ENCODE assay signal across 26 cellular contexts in the genomic region with DNA sequence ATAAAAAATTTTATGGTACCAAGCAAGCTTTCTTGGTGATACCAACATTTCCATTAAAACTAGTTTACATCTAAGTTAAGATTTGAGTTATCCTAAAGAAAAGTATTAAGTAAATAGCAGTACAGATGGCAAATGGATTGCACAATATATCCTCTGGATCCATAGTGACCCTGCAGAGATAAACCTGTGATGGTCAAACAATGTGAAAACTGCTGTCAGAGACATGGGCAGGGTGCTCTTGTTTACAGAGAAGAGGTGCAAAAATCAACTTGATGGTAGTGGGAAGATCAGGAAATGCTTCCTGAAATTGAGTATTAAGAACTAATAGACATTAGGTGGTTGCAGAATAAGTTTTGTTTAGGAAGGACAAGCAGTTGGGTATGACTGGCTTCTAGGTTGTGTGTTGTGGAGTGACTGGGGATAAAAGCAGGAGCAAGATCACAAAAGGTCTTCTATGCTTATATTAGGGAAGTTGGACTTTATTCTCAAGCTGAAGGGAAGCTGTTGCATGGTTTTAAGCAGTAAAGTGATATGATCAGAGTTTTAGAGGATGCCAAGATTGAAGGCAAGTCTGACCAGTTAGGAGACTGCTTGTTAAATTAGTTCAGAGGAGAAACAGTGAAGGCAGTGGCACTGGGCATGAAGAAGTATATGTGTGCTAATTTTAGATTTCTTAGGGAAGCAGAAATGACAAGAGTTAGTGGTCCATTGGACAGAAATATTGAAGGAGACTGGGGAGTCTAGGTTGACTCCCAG. TPM values are rescaled to one million over a fixed set of nuclear protein-coding genes. Genes with fewer than 3 reads are reported as not detected.
DNase-seq lines count a peak whose midpoint lies in the region; ATAC-seq, FAIRE-seq and TF ChIP-seq lines count a peak whose summit lies in the region.
"Had no signal": no experiment of that assay in that cellular context is flagged by ENCODE, and none has a peak within 500 bp of the region (broad histone marks: within the 10 kb centered on the region; RNA-seq: fewer than 3 reads in every experiment).

No MANE protein-coding gene starts in this region.

- H3K36me3 Mint-ChIP-seq in T-helper 17 cell (ENCODE audit: low read depth): peaks cover 2% of the 10 kb centered on the region
- H3K36me3 Mint-ChIP-seq in immature natural killer cell: no peaks in the 10 kb centered on the region

- TF ChIP-seq CTCF in 22Rv1 (IDR thresholded peaks at IDR 0.05) (no peak), HepG2 (CRISPR knock-in tag; IDR thresholded peaks at IDR 0.05) (no peak)

- H3K27ac ChIP-seq in 22Rv1: 0 out of 2 replicates have a peak overlapping the region, but pooled peaks have one; percentile 2
- H3K27ac ChIP-seq in HepG2 (ENCODE audit: extremely low read length, insufficient read depth, low read length): peak overlapping the region; percentile 58
- no peak overlapping the region for H3K27ac ChIP-seq in effector memory CD4-positive, alpha-beta T cell (ENCODE audit: insufficient read depth, low read length, poor library complexity, severe bottlenecking)
- H3K27ac ChIP-seq: dorsolateral prefrontal cortex, epithelial cell of prostate, SK-N-MC, suprapubic skin had no signal

- no peak for TF ChIP-seq POLR2A in HepG2 (IDR thresholded peaks at IDR 0.05; ENCODE audit: insufficient read depth in 1 of 2, low read depth in 2 of 2, low read length in 2 of 2)

- no peaks in the 10 kb centered on the region for H3K27me3 ChIP-seq in HepG2 (ENCODE audit: control insufficient read depth in 1 of 2, insufficient read depth in 2 of 2, low read length in 2 of 2)
- no peaks in the 10 kb centered on the region for H3K27me3 ChIP-seq in effector memory CD4-positive, alpha-beta T cell (replicated peaks; ENCODE audit: control insufficient read depth, insufficient read depth, low read length, poor library complexity, severe bottlenecking)
- H3K27me3 ChIP-seq in H7 (ENCODE audit: control insufficient read depth, insufficient read depth, low read length): no peaks in the 10 kb centered on the region
- H3K27me3 ChIP-seq: dorsolateral prefrontal cortex, heart left ventricle, suprapubic skin had no signal

- TF ChIP-seq RAD21 in HepG2 (CRISPR knock-in tag; IDR thresholded peaks at IDR 0.05): no peak

- peak; percentile 78 for FAIRE-seq in HepG2 (lab: Jason Lieb, UNC)
- FAIRE-seq: urothelium cell line had no signal

- BruUV-seq in HepG2 (replicated peaks; lab: Mats Ljungman, UMichigan): TSS peak; percentile 4

- intact Hi-C loops in HepG2 (cut with micrococcal nuclease; ENCODE audit: unreplicated experiment): loop anchor here (2.0 to 5.0 kb wide), 2 partner anchors 34 to 74 kb away; no protein-coding TSS in a partner anchor

- H3K9ac ChIP-seq in HepG2 (ENCODE audit: insufficient read depth, low read depth, low read length): no peak overlapping the region

- no peak overlapping the region for H3K4me3 Mint-ChIP-seq in T-helper 17 cell
- no peak overlapping the region for H3K4me3 Mint-ChIP-seq in immature natural killer cell
- H3K4me3 Mint-ChIP-seq: activated naive CD4-positive, alpha-beta T cell treated with anti-CD3 and anti-CD28 coated beads, Interleukin-2, amount 10 ng/mL, durations not matched to agents 7 days and 5 days; activated T-cell treated with anti-CD3 and anti-CD28 coated beads, Interleukin-2, amount 50 U/mL, for 4 hours had no signal

- no peak for ATAC-seq in T-helper 17 cell
- peak; percentile 97 for ATAC-seq in HepG2
- ATAC-seq: activated T-cell treated with anti-CD3 and anti-CD28 coated beads, Interleukin-2, amount 50 U/mL, for 4 hours had no signal

- CTCF ChIA-PET in HepG2 (lab: Yijun Ruan, JAX; ENCODE audit: low intra/inter-chr PET ratio, low total read pairs): no interaction called here

- peak overlapping the region; percentile 54 for H3K4me2 ChIP-seq in HepG2 (ENCODE audit: low read depth, low read length)

- peaks cover 0 to 7% of the 10 kb centered on the region in 2 experiments; a peak in 2 of 5 replicates for H3K36me3 ChIP-seq in HepG2 (replicated peaks in 1 of 2; ENCODE audit: control insufficient read depth in 1 of 2, insufficient read depth in 2 of 2, low read length in 2 of 2)
- H3K36me3 ChIP-seq in effector memory CD4-positive, alpha-beta T cell (ENCODE audit: control insufficient read depth, insufficient read depth, low read length): no peaks in the 10 kb centered on the region
- no peaks in the 10 kb centered on the region for H3K36me3 ChIP-seq in H7 (replicated peaks; ENCODE audit: control insufficient read depth, insufficient read depth, low read length)
- H3K36me3 ChIP-seq: suprapubic skin had no signal

- DNase-seq in GF-D8 (lab: John Stamatoyannopoulos, UW) (peak; percentile 36), T-helper 17 cell (no peak), HepG2 (ENCODE audit: low spot score) (peak; percentile 89), immature natural killer cell (no peak), NCI-H2227 treated with DMSO at 0.1 percent for 48 hours (lab: John Stamatoyannopoulos, UW) (no peak), H7 (no peak)
- no peak for DNase-seq in effector memory CD4-positive, alpha-beta T cell
- DNase-seq: activated CD4-positive, CD25-positive, alpha-beta regulatory T cell treated with anti-CD3 and anti-CD28 coated beads, Interleukin-2, amount 50 U/mL, for 72 hours; activated CD8-positive, alpha-beta memory T cell treated with anti-CD3 and anti-CD28 coated beads for 24 hours; activated naive CD4-positive, alpha-beta T cell treated with anti-CD3 and anti-CD28 coated beads, Interleukin-2, amount 10 ng/mL, durations not matched to agents 7 days and 5 days; activated T-cell treated with anti-CD3 and anti-CD28 coated beads, Interleukin-2, amount 50 U/mL, for 4 hours; aorta; central memory CD4-positive, alpha-beta T cell; DMS 273 treated with DMSO at 0.1 percent for 48 hours; dorsolateral prefrontal cortex; heart left ventricle; NCI-H1105 treated with DMSO at 0.1 percent for 48 hours; NCI-H2029 treated with DMSO at 0.1 percent for 48 hours; NCI-H510A had no signal

- peaks cover 95% of the 10 kb centered on the region for H3K79me2 ChIP-seq in HepG2 (ENCODE audit: insufficient read depth, low read length)

- in situ Hi-C loops in HepG2 (cut with HindIII; ENCODE audit: extremely low pct_ligation_motif_present, low pct_unique_long_range_greater_than_20kb): no loop called here

- peaks cover 60% of the 10 kb centered on the region for H3K4me1 ChIP-seq in HepG2 (ENCODE audit: insufficient read depth, low read length)
- no peaks in the 10 kb centered on the region for H3K4me1 ChIP-seq in effector memory CD4-positive, alpha-beta T cell (ENCODE audit: control insufficient read depth, insufficient read depth, low read length, poor library complexity, severe bottlenecking)
- H3K4me1 ChIP-seq: HAP-1 had no signal

- peaks cover 62% of the 10 kb centered on the region for H4K20me1 ChIP-seq in HepG2 (ENCODE audit: insufficient read depth, low read length)

- H2AFZ ChIP-seq in HepG2 (ENCODE audit: low read length): no peak overlapping the region

- H3K27ac Mint-ChIP-seq in T-helper 17 cell (peak overlapping the region; percentile 78), immature natural killer cell (peak overlapping the region in 1 of 6 donors; percentile 10)
- H3K27ac Mint-ChIP-seq: activated naive CD4-positive, alpha-beta T cell treated with anti-CD3 and anti-CD28 coated beads, Interleukin-2, amount 10 ng/mL, durations not matched to agents 7 days and 5 days had no signal

- H3K4me1 Mint-ChIP-seq in T-helper 17 cell: peaks cover 26% of the 10 kb centered on the region
- H3K4me1 Mint-ChIP-seq in immature natural killer cell: peaks cover 7 to 19% of the 10 kb centered on the region in 2 donors

- H3K4me3 ChIP-seq in HepG2 (replicated peaks in 1 of 3; ENCODE audit: insufficient read depth in 1 of 3, low read depth in 2 of 3, low read length in 3 of 3): peak overlapping the region in 2 of 3 experiments; percentile 4 to 13; a peak in 2 of 6 replicates
- H3K4me3 ChIP-seq in effector memory CD4-positive, alpha-beta T cell (ENCODE audit: insufficient read depth, low read depth, low read length, poor library complexity, severe bottlenecking): no peak overlapping the region
- no peak overlapping the region for H3K4me3 ChIP-seq in H7 (ENCODE audit: insufficient read depth, low read depth, low read length)
- H3K4me3 ChIP-seq: dorsolateral prefrontal cortex, HAP-1, heart left ventricle, SK-N-MC, suprapubic skin had no signal

- H3K9me3 ChIP-seq in T-helper 17 cell (ENCODE audit: control insufficient read depth, low read length, poor library complexity, severe bottlenecking) (no peaks in the 10 kb centered on the region), HepG2 (ENCODE audit: low read length) (no peaks in the 10 kb centered on the region)
- no peaks in the 10 kb centered on the region for H3K9me3 ChIP-seq in effector memory CD4-positive, alpha-beta T cell (ENCODE audit: control insufficient read depth, low read length)
- H3K9me3 ChIP-seq: HAP-1, suprapubic skin had no signal

- H3K9me3 Mint-ChIP-seq in immature natural killer cell: no peaks in the 10 kb centered on the region
- H3K9me3 Mint-ChIP-seq: activated naive CD4-positive, alpha-beta T cell treated with anti-CD3 and anti-CD28 coated beads, Interleukin-2, amount 10 ng/mL, durations not matched to agents 7 days and 5 days; activated T-cell treated with anti-CD3 and anti-CD28 coated beads, Interleukin-2, amount 50 U/mL, for 4 hours; CD14-positive monocyte had no signal

- H3K27me3 Mint-ChIP-seq in T-helper 17 cell: no peaks in the 10 kb centered on the region
- peaks cover 0 to 3% (median 0%) of the 10 kb centered on the region in 3 donors for H3K27me3 Mint-ChIP-seq in immature natural killer cell (ENCODE audit: low read depth in 3 of 3)
- H3K27me3 Mint-ChIP-seq: activated naive CD4-positive, alpha-beta T cell treated with anti-CD3 and anti-CD28 coated beads, Interleukin-2, amount 10 ng/mL, durations not matched to agents 7 days and 5 days had no signal

- POLR2A ChIA-PET in HepG2 (lab: Yijun Ruan, JAX): interaction anchor here (1.2 kb wide), 1 partner anchor 10 kb away, joined by 3 read pairs; the partner anchor contains the start of genes PIGP and TTC3

- TF ChIP-seq EP300 in HepG2 (IDR thresholded peaks at IDR 0.05; ENCODE audit: low read depth in 2 of 2, low read length in 2 of 2) (peak; percentile 63 to 74; a peak in 3 of 4 replicates), HepG2 (CRISPR knock-in tag; IDR thresholded peaks at IDR 0.05; ENCODE audit: borderline replicate concordance) (peak; percentile 16; the same call in 1 of the 2 replicates)

RNA-seq across cellular contexts. Expression of gene TTC3, which starts 10.0 kb away (rescaled TPM):
- 100 to 1,000 TPM; 104 to 105 TPM for total RNA-seq in T-helper 17 cell
- total RNA-seq in HepG2 (2016; rRNA removed; fragmentation: Illumina TruSeq; extraction: Trizol): 108 and 162 TPM in 2 replicates
- total RNA-seq in HepG2 (2016; cell fraction: cytosol; rRNA removed; fragmentation: Illumina TruSeq; extraction: Trizol; ENCODE audit: low read depth): 111 and 126 TPM in 2 replicates
- total RNA-seq in HepG2 (2016; cell fraction: insoluble cytoplasmic fraction; rRNA removed; fragmentation: Illumina TruSeq; extraction: Trizol): 108 and 166 TPM in 2 replicates
- total RNA-seq in HepG2 (2016; cell fraction: membrane; rRNA removed; fragmentation: Illumina TruSeq; extraction: Trizol): 165 and 198 TPM in 2 replicates
- 153 and 156 TPM in 2 replicates for total RNA-seq in HepG2 (2016; cell fraction: nucleus; rRNA removed; fragmentation: Illumina TruSeq; extraction: Trizol)
- polyA plus RNA-seq in HepG2 (2011; rRNA removed): 45.8 and 55.7 TPM in 2 replicates
- polyA plus RNA-seq in HepG2 (2011; cell fraction: cytosol; rRNA removed): 38.5 and 41.4 TPM in 2 replicates
- 75.7 and 103 TPM in 2 replicates for polyA plus RNA-seq in HepG2 (2011; cell fraction: nucleus; rRNA removed)
- polyA plus RNA-seq in HepG2 (2012): 62.1 and 88.8 TPM in 2 replicates
- 6.9 and 8.0 TPM in 2 replicates for polyA plus RNA-seq in HepG2 (2016; cell fraction: cytosol; fragmentation: Illumina TruSeq; extraction: Trizol; ENCODE audit: low read depth)
- 102 and 108 TPM in 2 replicates for polyA plus RNA-seq in HepG2 (2016; cell fraction: insoluble cytoplasmic fraction; fragmentation: Illumina TruSeq; extraction: Trizol; ENCODE audit: low read depth)
- 34.7 and 44.9 TPM in 2 replicates for polyA plus RNA-seq in HepG2 (2016; cell fraction: membrane; fragmentation: Illumina TruSeq; extraction: Trizol; ENCODE audit: low read depth)
- 109 and 111 TPM in 2 replicates for polyA plus RNA-seq in HepG2 (2016; cell fraction: nucleus; fragmentation: Illumina TruSeq; extraction: Trizol; ENCODE audit: insufficient read depth, low read depth)
- polyA minus RNA-seq in HepG2 (2011; rRNA and poly(A)+ RNA removed; ENCODE audit: low replicate concordance): 51.0 and 75.9 TPM in 2 replicates
- 139 and 147 TPM in 2 replicates for polyA minus RNA-seq in HepG2 (2011; cell fraction: cytosol; rRNA and poly(A)+ RNA removed)
- polyA minus RNA-seq in HepG2 (2011; cell fraction: nucleus; rRNA and poly(A)+ RNA removed): 285 and 338 TPM in 2 replicates
- 10 to 100 TPM; 26.9 to 67.8 (median 31.2) TPM for polyA plus RNA-seq in immature natural killer cell
- total RNA-seq in H7 (2014; rRNA removed; shearing (Covaris generic)): 32.2 and 32.3 TPM in 2 replicates

RNA-seq across cellular contexts. Expression of gene PIGP, which starts 10.2 kb away (rescaled TPM):
- total RNA-seq in T-helper 17 cell (10 to 100 TPM; 10.8 to 11.1 TPM), HepG2 (2016; rRNA removed; fragmentation: Illumina TruSeq; extraction: Trizol) (13.7 and 14.8 TPM in 2 replicates)
- total RNA-seq in HepG2 (2016; cell fraction: cytosol; rRNA removed; fragmentation: Illumina TruSeq; extraction: Trizol; ENCODE audit: low read depth): 17.8 and 18.9 TPM in 2 replicates
- 14.0 and 14.9 TPM in 2 replicates for total RNA-seq in HepG2 (2016; cell fraction: insoluble cytoplasmic fraction; rRNA removed; fragmentation: Illumina TruSeq; extraction: Trizol)
- 20.5 and 22.0 TPM in 2 replicates for total RNA-seq in HepG2 (2016; cell fraction: membrane; rRNA removed; fragmentation: Illumina TruSeq; extraction: Trizol)
- total RNA-seq in HepG2 (2016; cell fraction: nucleus; rRNA removed; fragmentation: Illumina TruSeq; extraction: Trizol): 10.7 and 17.6 TPM in 2 replicates
- polyA plus RNA-seq in HepG2 (2011; rRNA removed) (27.3 and 33.4 TPM in 2 replicates), immature natural killer cell (10 to 100 TPM; 15.4 to 31.7 (median 26.6) TPM)
- 11.5 and 19.9 TPM in 2 replicates for polyA plus RNA-seq in HepG2 (2011; cell fraction: cytosol; rRNA removed)
- polyA plus RNA-seq in HepG2 (2011; cell fraction: nucleus; rRNA removed): 14.6 and 17.8 TPM in 2 replicates
- polyA plus RNA-seq in HepG2 (2012): 10.2 and 23.5 TPM in 2 replicates
- 30.3 and 35.6 TPM in 2 replicates for polyA plus RNA-seq in HepG2 (2016; cell fraction: cytosol; fragmentation: Illumina TruSeq; extraction: Trizol; ENCODE audit: low read depth)
- polyA plus RNA-seq in HepG2 (2016; cell fraction: insoluble cytoplasmic fraction; fragmentation: Illumina TruSeq; extraction: Trizol; ENCODE audit: low read depth): 25.5 and 30.4 TPM in 2 replicates
- polyA plus RNA-seq in HepG2 (2016; cell fraction: membrane; fragmentation: Illumina TruSeq; extraction: Trizol; ENCODE audit: low read depth): 33.9 and 38.2 TPM in 2 replicates
- polyA plus RNA-seq in HepG2 (2016; cell fraction: nucleus; fragmentation: Illumina TruSeq; extraction: Trizol; ENCODE audit: insufficient read depth, low read depth): 37.8 and 39.4 TPM in 2 replicates
- polyA minus RNA-seq in HepG2 (2011; rRNA and poly(A)+ RNA removed; ENCODE audit: low replicate concordance): 7.7 and 7.8 TPM in 2 replicates
- polyA minus RNA-seq in HepG2 (2011; cell fraction: cytosol; rRNA and poly(A)+ RNA removed): 5.8 and 7.8 TPM in 2 replicates
- 11.4 and 13.6 TPM in 2 replicates for polyA minus RNA-seq in HepG2 (2011; cell fraction: nucleus; rRNA and poly(A)+ RNA removed)
- total RNA-seq in H7 (2014; rRNA removed; shearing (Covaris generic)): 7.9 and 10.0 TPM in 2 replicates

Comparison
In these comparisons a context has a peak if more than half of its experiments do, and no peak if none do; other contexts are left out.
1. DNase-seq: peak in GF-D8 (single experiment) and HepG2 (single experiment); none in T-helper 17 cell (0 of 3), immature natural killer cell (0 of 3), effector memory CD4-positive, alpha-beta T cell (0 of 3), NCI-H2227 treated with DMSO at 0.1 percent for 48 hours (single experiment) and H7 (single experiment).
2. H3K4me3 ChIP-seq: peak in HepG2 (2 of 3); none in effector memory CD4-positive, alpha-beta T cell (single experiment) and H7 (single experiment).